In the genomic region with DNA sequence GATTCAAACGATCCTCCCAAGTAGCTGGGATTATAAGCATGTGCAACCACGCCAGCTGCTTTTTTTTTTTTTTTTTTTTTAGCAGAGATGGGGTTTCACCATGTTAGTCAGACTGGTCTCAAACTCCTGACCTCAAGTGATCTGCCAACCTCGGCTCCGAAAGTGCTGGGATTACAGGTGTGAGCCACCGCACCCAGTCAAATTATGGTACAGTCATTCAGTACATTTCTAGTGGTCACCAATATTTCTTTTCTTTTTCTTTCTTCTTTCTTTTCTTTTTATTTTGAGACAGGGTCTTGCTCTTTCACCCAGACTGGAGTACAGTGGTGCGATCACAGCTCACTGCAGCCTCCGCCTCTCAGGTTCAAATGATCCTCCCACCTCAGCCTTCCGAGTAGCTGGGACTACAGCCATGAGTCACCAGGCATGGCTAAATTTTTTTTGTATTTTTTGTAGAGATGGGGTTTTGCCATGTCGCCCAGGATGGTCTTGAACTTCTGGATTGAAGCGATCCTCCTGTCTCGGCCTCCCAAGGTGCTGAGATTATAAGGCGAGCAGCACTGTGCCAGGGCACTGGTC, we compare ENCODE assay signal across 11 cellular contexts. TPM values are rescaled to one million over a fixed set of nuclear protein-coding genes. Genes with fewer than 3 reads are reported as not detected.
DNase-seq lines count a peak whose midpoint lies in the region; ATAC-seq and TF ChIP-seq lines count a peak whose summit lies in the region.
"Had no signal": no experiment of that assay in that cellular context is flagged by ENCODE, and none has a peak within 500 bp of the region (broad histone marks: within the 10 kb centered on the region; RNA-seq: fewer than 3 reads in every experiment).

No MANE protein-coding gene starts in this region.

- no peaks in the 10 kb centered on the region for H3K9me3 ChIP-seq in sigmoid colon
- H3K9me3 ChIP-seq: body of pancreas, stomach had no signal

- no peaks in the 10 kb centered on the region for H3K27me3 ChIP-seq in sigmoid colon
- H3K27me3 ChIP-seq: body of pancreas, stomach had no signal

- TF ChIP-seq CTCF in HFFc6 (IDR thresholded peaks at IDR 0.05) (no peak), sigmoid colon (IDR thresholded peaks at IDR 0.05) (no peak), omental fat pad (IDR thresholded peaks at IDR 0.05) (no peak)

- no peak overlapping the region for H3K27ac ChIP-seq in sigmoid colon
- H3K27ac ChIP-seq: body of pancreas, stomach had no signal

- no peak for DNase-seq in HFFc6
- no peak for DNase-seq in sigmoid colon
- DNase-seq in omental fat pad (ENCODE audit: low spot score), result no peak
- DNase-seq: body of pancreas, NCI-H1694, stomach, T-cell had no signal

- peaks cover 5% of the 10 kb centered on the region for H3K27me3 Mint-ChIP-seq in HFFc6 (ENCODE audit: insufficient read depth)
- H3K27me3 Mint-ChIP-seq: T-cell had no signal

- H3K4me1 Mint-ChIP-seq in HFFc6 (ENCODE audit: low read depth), result no peaks in the 10 kb centered on the region

- no peak for TF ChIP-seq POLR2A in sigmoid colon (IDR thresholded peaks at IDR 0.05)

- H3K27ac Mint-ChIP-seq in HFFc6, result no peak overlapping the region
- H3K27ac Mint-ChIP-seq: T-cell had no signal

- no peaks in the 10 kb centered on the region for H3K36me3 ChIP-seq in sigmoid colon
- H3K36me3 ChIP-seq: stomach had no signal

- 89 to 91% methylated on average over 12 of the region's 12 CpGs for WGBS in sigmoid colon, 2 donors

- TF ChIP-seq EP300 in sigmoid colon (IDR thresholded peaks at IDR 0.05), result no peak

- no peaks in the 10 kb centered on the region for H3K4me1 ChIP-seq in sigmoid colon
- H3K4me1 ChIP-seq: body of pancreas, stomach had no signal

- no peaks in the 10 kb centered on the region for H3K36me3 Mint-ChIP-seq in HFFc6 (ENCODE audit: low read depth)
- H3K36me3 Mint-ChIP-seq: T-cell had no signal

- peak; percentile 95 for ATAC-seq in GM18867 (IDR thresholded peaks at IDR 0.05; ENCODE audit: unreplicated experiment)
- peak; percentile 94 for ATAC-seq in GM19351 (IDR thresholded peaks at IDR 0.05; ENCODE audit: unreplicated experiment)
- ATAC-seq in HG02798 (IDR thresholded peaks at IDR 0.05; ENCODE audit: poor library complexity, unreplicated experiment), result peak; percentile 93
- ATAC-seq in HG03521 (IDR thresholded peaks at IDR 0.05; ENCODE audit: unreplicated experiment), result peak; percentile 78
- no peak for ATAC-seq in omental fat pad (ENCODE audit: low FRiP score)
- ATAC-seq: body of pancreas, T-cell had no signal

- intact Hi-C loops in sigmoid colon (cut with DNase I), result no loop called here

- no peak overlapping the region for H3K4me3 ChIP-seq in sigmoid colon
- H3K4me3 ChIP-seq: body of pancreas, stomach had no signal

- no peak overlapping the region for H3K4me3 Mint-ChIP-seq in HFFc6
- H3K4me3 Mint-ChIP-seq: T-cell had no signal

- H3K9me3 Mint-ChIP-seq in HFFc6, result no peaks in the 10 kb centered on the region; the same call in 1 of the 2 replicates
- H3K9me3 Mint-ChIP-seq: T-cell had no signal

RNA-seq across cellular contexts. Expression of a gene that starts 25.4 kb away (rescaled TPM):
- 10 to 100 TPM; 16.4 to 18.4 (median 18.0) TPM for total RNA-seq in HFFc6 (2021; fragmentation: NEBNext Ultra II Directional; extraction: Animal tissue kit (Norgen Biotek cat#: 25700))
- total RNA-seq in sigmoid colon, result 10 to 100 TPM; 18.1 to 26.8 (median 20.8) TPM
- polyA plus RNA-seq in sigmoid colon, result 10 to 100 TPM in 1 of 3 donors, 1 to 10 TPM in 2; 5.5 to 12.4 (median 9.6) TPM
- 10 to 100 TPM; 22.2 to 53.4 (median 25.9) TPM for total RNA-seq in omental fat pad

RNA-seq across cellular contexts. Expression of a gene that starts 29.2 kb away (rescaled TPM):
- total RNA-seq in HFFc6 (2021; fragmentation: NEBNext Ultra II Directional; extraction: Animal tissue kit (Norgen Biotek cat#: 25700)), result 100 to 1,000 TPM in 4 of 6 experiments, 10 to 100 TPM in 2; 95.9 to 143 (median 107) TPM
- total RNA-seq in sigmoid colon (10 to 100 TPM; 67.6 to 86.0 (median 71.8) TPM), omental fat pad (10 to 100 TPM; 74.2 to 90.1 (median 81.9) TPM)
- 10 to 100 TPM; 17.4 to 44.1 (median 19.0) TPM for polyA plus RNA-seq in sigmoid colon
